19 cellular contexts compared by ENCODE assay signal in genomic region chr17:47990962-47991731, GRCh38. TPM values are rescaled to one million over a fixed set of nuclear protein-coding genes. Genes with fewer than 3 reads are reported as not detected.
DNase-seq lines count a peak whose midpoint lies in the region; ATAC-seq and TF ChIP-seq lines count a peak whose summit lies in the region.
"Had no signal": no experiment of that assay in that cellular context is flagged by ENCODE, and none has a peak within 500 bp of the region (broad histone marks: within the 10 kb centered on the region; RNA-seq: fewer than 3 reads in every experiment).

No MANE protein-coding gene starts in this region.

- H3K27ac Mint-ChIP-seq in brain (peak overlapping the region; percentile 67 to 98 (median 93)), T-cell (no peak overlapping the region)
- H3K27ac Mint-ChIP-seq: effector memory CD8-positive, alpha-beta T cell had no signal

- H3K27me3 Mint-ChIP-seq in brain (peaks cover 2% of the 10 kb centered on the region), T-cell (no peaks in the 10 kb centered on the region)

- H3K27me3 ChIP-seq in ascending aorta (no peaks in the 10 kb centered on the region), MM.1S (replicated peaks; ENCODE audit: insufficient read depth, low read length) (no peaks in the 10 kb centered on the region)
- H3K27me3 ChIP-seq: brain microvascular endothelial cell, testis had no signal

- CTCF ChIA-PET in T-cell (lab: Charles Lee): no interaction called here

- no peaks in the 10 kb centered on the region for H4K20me1 ChIP-seq in MM.1S (ENCODE audit: insufficient read depth, low read length)

- H3K9me3 ChIP-seq in ES-I3 (ENCODE audit: control insufficient read depth, insufficient read depth, low read length) (no peaks in the 10 kb centered on the region), mesodermal cell (ENCODE audit: control insufficient read depth, low read length) (no peaks in the 10 kb centered on the region), ascending aorta (no peaks in the 10 kb centered on the region), MM.1S (replicated peaks; ENCODE audit: insufficient read depth, low read length) (no peaks in the 10 kb centered on the region)
- H3K9me3 ChIP-seq: prostate gland, testis had no signal

- no peak for ATAC-seq in T-cell (replicated peaks in 1 of 4)
- ATAC-seq: effector memory CD8-positive, alpha-beta T cell had no signal

- no peaks in the 10 kb centered on the region for H3K9me2 ChIP-seq in MM.1S (replicated peaks; ENCODE audit: insufficient read depth, low read length)

- no peak overlapping the region for H2AFZ ChIP-seq in MM.1S (ENCODE audit: low read length)

- H3K4me1 ChIP-seq in ES-I3 (ENCODE audit: insufficient read depth, low read length) (peaks cover 52% of the 10 kb centered on the region), mesodermal cell (ENCODE audit: control insufficient read depth, insufficient read depth, low read length, poor library complexity, severe bottlenecking) (peaks cover 32% of the 10 kb centered on the region), ascending aorta (peaks cover 0 to 3% of the 10 kb centered on the region in 2 donors), MM.1S (ENCODE audit: low read length) (peaks cover 25% of the 10 kb centered on the region)
- H3K4me1 ChIP-seq: testis had no signal

- H3K36me3 ChIP-seq in ES-I3 (ENCODE audit: insufficient read depth, low read length): no peaks in the 10 kb centered on the region
- H3K36me3 ChIP-seq in mesodermal cell (ENCODE audit: control insufficient read depth, insufficient read depth, low read length): no peaks in the 10 kb centered on the region
- H3K36me3 ChIP-seq in ascending aorta: no peaks in the 10 kb centered on the region
- no peaks in the 10 kb centered on the region for H3K36me3 ChIP-seq in MM.1S (replicated peaks; ENCODE audit: insufficient read depth, low read length)
- H3K36me3 ChIP-seq: brain microvascular endothelial cell, prostate gland had no signal

- peak; percentile 29 for DNase-seq in NCI-H1092 (lab: John Stamatoyannopoulos, UW)
- no peak for DNase-seq in erythroblast (lab: John Stamatoyannopoulos, UW)
- no peak for DNase-seq in ascending aorta (ENCODE audit: low spot score in 2 of 2)
- DNase-seq in T-cell: no peak
- no peak for DNase-seq in MM.1S
- DNase-seq: activated naive CD4-positive, alpha-beta T cell treated with Interleukin-2 at 50 U/mL for 16 hours; brain microvascular endothelial cell; effector memory CD8-positive, alpha-beta T cell; Kasumi-1; NCI-H2171; stimulated activated CD4-positive, alpha-beta T cell treated with anti-CD3 and anti-CD28 coated beads, Interleukin-2, amount 100 ng/mL, for 24 hours; testis had no signal

- peak overlapping the region; percentile 49 for H3K9ac ChIP-seq in ES-I3 (ENCODE audit: low read depth, low read length)
- H3K9ac ChIP-seq in MM.1S (ENCODE audit: low read length): no peak overlapping the region

- H3K36me3 Mint-ChIP-seq in brain (no peaks in the 10 kb centered on the region), T-cell (no peaks in the 10 kb centered on the region)

- H3F3A ChIP-seq in MM.1S (ENCODE audit: insufficient read depth, low read length): peaks cover 12% of the 10 kb centered on the region

- no peak overlapping the region for H3K4me2 ChIP-seq in MM.1S (ENCODE audit: low read depth, low read length)

- H3K4me1 Mint-ChIP-seq in brain (peaks cover 100% of the 10 kb centered on the region), T-cell (peaks cover 0 to 6% (median 0%) of the 10 kb centered on the region in 3 donors)

- H3K4me3 Mint-ChIP-seq in brain (peak overlapping the region in 4 of 5 experiments; percentile 26 to 58 (median 35)), T-cell (no peak overlapping the region)
- H3K4me3 Mint-ChIP-seq: effector memory CD8-positive, alpha-beta T cell had no signal

- H3K9me3 Mint-ChIP-seq in brain (peaks cover 0 to 2% (median 0%) of the 10 kb centered on the region in 5 experiments), T-cell (no peaks in the 10 kb centered on the region)
- H3K9me3 Mint-ChIP-seq: effector memory CD8-positive, alpha-beta T cell had no signal

- no peaks in the 10 kb centered on the region for H3K79me2 ChIP-seq in MM.1S (ENCODE audit: low read length)

- WGBS in mesodermal cell (ENCODE audit: insufficient coverage in 2 of 2), 2 experiments: 33 to 39% methylated on average over 10 of the region's 14 CpGs

- H3K4me3 ChIP-seq in mesodermal cell (ENCODE audit: extremely low read depth, insufficient read depth, low read length, poor library complexity, severe bottlenecking): no peak overlapping the region
- no peak overlapping the region for H3K4me3 ChIP-seq in ascending aorta
- no peak overlapping the region for H3K4me3 ChIP-seq in MM.1S (ENCODE audit: low read length)
- H3K4me3 ChIP-seq: prostate gland, testis had no signal

- intact Hi-C loops in ascending aorta (cut with DNase I): loop anchor here (5.0 kb wide), 1 partner anchor 926 kb away; no protein-coding TSS in a partner anchor

- TF ChIP-seq CTCF in brain (conservative IDR thresholded peaks at IDR 0.05): no peak
- no peak for TF ChIP-seq CTCF in ascending aorta (IDR thresholded peaks at IDR 0.05)
- no peak for TF ChIP-seq CTCF in MM.1S (IDR thresholded peaks at IDR 0.05; ENCODE audit: low read length)

- POLR2A ChIA-PET in T-cell (lab: Charles Lee): no interaction called here

- no peak for TF ChIP-seq POLR2A in erythroblast (IDR thresholded peaks at IDR 0.05; ENCODE audit: low read length)

- peak overlapping the region; percentile 59 for H3K27ac ChIP-seq in mesodermal cell (ENCODE audit: low read depth, low read length, severe bottlenecking)
- H3K27ac ChIP-seq in ascending aorta: no peak overlapping the region
- no peak overlapping the region for H3K27ac ChIP-seq in MM.1S (ENCODE audit: low read length)
- H3K27ac ChIP-seq: brain microvascular endothelial cell, prostate gland, testis, VCaP had no signal

RNA-seq across cellular contexts. Expression of gene CDK5RAP3, which starts 20.2 kb away (rescaled TPM):
- 106 TPM for polyA plus RNA-seq in brain (ENCODE audit: insufficient read depth, low read depth, low replicate concordance)
- 139 TPM for polyA plus RNA-seq in mesodermal cell (2013, experiment 1 of 2)
- polyA plus RNA-seq in mesodermal cell (2013, experiment 2 of 2): 116 TPM
- total RNA-seq in ascending aorta (52.3 TPM), T-cell (100 to 1,000 TPM; 247 to 349 (median 318) TPM)

RNA-seq across cellular contexts. Expression of gene PRR15L, which starts 33.5 kb away (rescaled TPM):
- polyA plus RNA-seq in brain (ENCODE audit: insufficient read depth, low read depth, low replicate concordance): 30.5 TPM
- polyA plus RNA-seq in mesodermal cell (2013, experiment 1 of 2): not detected
- not detected for polyA plus RNA-seq in mesodermal cell (2013, experiment 2 of 2)
- not detected for total RNA-seq in ascending aorta
- under 1 TPM in 3 of 5 donors, not detected in 2; 0.18 to 0.44 (median 0.26) TPM for total RNA-seq in T-cell
- total RNA-seq: frontal cortex, mononuclear cell had no signal

RNA-seq across cellular contexts. Expression of gene COPZ2, which starts 46.5 kb away (rescaled TPM):
- 7.2 TPM for polyA plus RNA-seq in brain (ENCODE audit: insufficient read depth, low read depth, low replicate concordance)
- polyA plus RNA-seq in mesodermal cell (2013, experiment 1 of 2): 5.7 TPM
- polyA plus RNA-seq in mesodermal cell (2013, experiment 2 of 2): 8.0 TPM
- 155 TPM for total RNA-seq in ascending aorta
- total RNA-seq in T-cell: 1 to 10 TPM; 1.2 to 2.6 (median 1.9) TPM

RNA-seq across cellular contexts. Expression of gene PNPO, which starts 49.8 kb away (rescaled TPM):
- 24.4 TPM for polyA plus RNA-seq in brain (ENCODE audit: insufficient read depth, low read depth, low replicate concordance)
- polyA plus RNA-seq in mesodermal cell (2013, experiment 1 of 2): 9.1 TPM
- polyA plus RNA-seq in mesodermal cell (2013, experiment 2 of 2): 7.9 TPM
- total RNA-seq in ascending aorta: 36.7 TPM
- total RNA-seq in T-cell: 10 to 100 TPM; 10.3 to 18.5 (median 15.7) TPM

RNA-seq across cellular contexts. Expression of gene NFE2L1, which starts 57.0 kb away (rescaled TPM):
- 137 TPM for polyA plus RNA-seq in brain (ENCODE audit: insufficient read depth, low read depth, low replicate concordance)
- polyA plus RNA-seq in mesodermal cell (2013, experiment 1 of 2): 143 TPM
- 107 TPM for polyA plus RNA-seq in mesodermal cell (2013, experiment 2 of 2)
- 114 TPM for total RNA-seq in ascending aorta
- 10 to 100 TPM; 30.3 to 61.6 (median 43.9) TPM for total RNA-seq in T-cell

Comparison
In these comparisons a context has a peak if more than half of its experiments do, and no peak if none do; other contexts are left out.
1. H3K27ac Mint-ChIP-seq: peak in brain (5 of 5); none in T-cell (0 of 2).
2. H3K4me3 Mint-ChIP-seq: peak in brain (4 of 5); none in T-cell (0 of 3).
3. RNA of gene COPZ2, which starts 46.5 kb away (total RNA-seq): 155 TPM in ascending aorta (single experiment); 1.2 to 2.6 TPM in T-cell; every median in the first group is over 10 times any median in the second.